10 cellular contexts compared by ENCODE assay signal in genomic region chr7:43784030-43785001, GRCh38. TPM values are rescaled to one million over a fixed set of nuclear protein-coding genes. Genes with fewer than 3 reads are reported as not detected.
DNase-seq lines count a peak whose midpoint lies in the region; ATAC-seq, FAIRE-seq and TF ChIP-seq lines count a peak whose summit lies in the region.
"Had no signal": no experiment of that assay in that cellular context is flagged by ENCODE, and none has a peak within 500 bp of the region (broad histone marks: within the 10 kb centered on the region; RNA-seq: fewer than 3 reads in every experiment).

No MANE protein-coding gene starts in this region.

- H4K20me1 ChIP-seq in GM12878 (ENCODE audit: control insufficient read depth, insufficient read depth): no peaks in the 10 kb centered on the region
- H4K20me1 ChIP-seq: BLaER1 had no signal

- no peak overlapping the region for H3K27ac Mint-ChIP-seq in activated naive CD4-positive, alpha-beta T cell treated with anti-CD3 and anti-CD28 coated beads for 36 hours
- H3K27ac Mint-ChIP-seq in activated naive CD4-positive, alpha-beta T cell treated with anti-CD3 and anti-CD28 coated beads, Interleukin-2, amount 10 ng/mL, durations not matched to agents 7 days and 5 days: no peak overlapping the region
- no peak overlapping the region for H3K27ac Mint-ChIP-seq in stimulated activated naive CD8-positive, alpha-beta T cell treated with anti-CD3 and anti-CD28 coated beads, Interleukin-15, amount 100 ng/mL, for 72 hours

- H3K4me1 ChIP-seq in GM12878 (ENCODE audit: control insufficient read depth, insufficient read depth, low read length): peaks cover 16% of the 10 kb centered on the region
- H3K4me1 ChIP-seq: BLaER1 had no signal

- no peak overlapping the region for H2AFZ ChIP-seq in GM12878 (ENCODE audit: control insufficient read depth, low read depth, low read length)

- no peaks in the 10 kb centered on the region for H3K9me3 ChIP-seq in GM12878 (replicated peaks; ENCODE audit: control insufficient read depth, insufficient read depth, low read length)

- SMC1A ChIA-PET in GM12878 (lab: Charles Lee; ENCODE audit: uncharacterized antibody, unreplicated experiment): interaction anchor here (0.7 to 4.9 kb wide), 25 partner anchors 13 to 329 kb away, joined by 3 to 37 read pairs (median 4); partner anchors contain the start of genes COA1 and STK17A

- H3K4me3 Mint-ChIP-seq in activated naive CD4-positive, alpha-beta T cell treated with anti-CD3 and anti-CD28 coated beads for 36 hours: no peak overlapping the region
- no peak overlapping the region for H3K4me3 Mint-ChIP-seq in activated naive CD4-positive, alpha-beta T cell treated with anti-CD3 and anti-CD28 coated beads, Interleukin-2, amount 10 ng/mL, durations not matched to agents 7 days and 5 days
- no peak overlapping the region for H3K4me3 Mint-ChIP-seq in stimulated activated naive CD8-positive, alpha-beta T cell treated with anti-CD3 and anti-CD28 coated beads, Interleukin-15, amount 100 ng/mL, for 72 hours

- WGBS in GM12878 (ENCODE audit: insufficient coverage, insufficient replicate concordance, low lambda C conversion rate, missing lambda C conversion rate): 12% methylated on average over 13 of the region's 13 CpGs

- H3K9ac ChIP-seq in GM12878 (ENCODE audit: control insufficient read depth, insufficient read depth, low read length): no peak overlapping the region
- H3K9ac ChIP-seq: BLaER1 had no signal

- H3K9me3 Mint-ChIP-seq in activated naive CD4-positive, alpha-beta T cell treated with anti-CD3 and anti-CD28 coated beads for 36 hours: no peaks in the 10 kb centered on the region
- H3K9me3 Mint-ChIP-seq in activated naive CD4-positive, alpha-beta T cell treated with anti-CD3 and anti-CD28 coated beads, Interleukin-2, amount 10 ng/mL, durations not matched to agents 7 days and 5 days: no peaks in the 10 kb centered on the region
- no peaks in the 10 kb centered on the region for H3K9me3 Mint-ChIP-seq in stimulated activated naive CD8-positive, alpha-beta T cell treated with anti-CD3 and anti-CD28 coated beads, Interleukin-15, amount 100 ng/mL, for 72 hours

- peaks cover 2% of the 10 kb centered on the region for H3K4me1 Mint-ChIP-seq in activated naive CD4-positive, alpha-beta T cell treated with anti-CD3 and anti-CD28 coated beads for 36 hours (ENCODE audit: low read depth)
- H3K4me1 Mint-ChIP-seq in activated naive CD4-positive, alpha-beta T cell treated with anti-CD3 and anti-CD28 coated beads, Interleukin-2, amount 10 ng/mL, durations not matched to agents 7 days and 5 days: no peaks in the 10 kb centered on the region
- H3K4me1 Mint-ChIP-seq in stimulated activated naive CD8-positive, alpha-beta T cell treated with anti-CD3 and anti-CD28 coated beads, Interleukin-15, amount 100 ng/mL, for 72 hours: peaks cover 12% of the 10 kb centered on the region

- peak overlapping the region; percentile 51 for H3K4me2 ChIP-seq in GM12878 (ENCODE audit: control insufficient read depth, insufficient read depth)
- H3K4me2 ChIP-seq: BLaER1 had no signal

- intact Hi-C loops in activated naive CD4-positive, alpha-beta T cell treated with anti-CD3 and anti-CD28 coated beads for 36 hours (cut with micrococcal nuclease): no loop called here
- intact Hi-C loops in GM12878 (cut with micrococcal nuclease; ENCODE audit: unreplicated experiment): loop anchor here (1.0 kb wide), 1 partner anchor 55 kb away; the partner anchor contains the start of gene COA1

- ATAC-seq in HG03095 (IDR thresholded peaks at IDR 0.05; ENCODE audit: unreplicated experiment): peak; percentile 85
- ATAC-seq in GM12878: peak; percentile 97
- ATAC-seq in stimulated activated naive CD8-positive, alpha-beta T cell treated with anti-CD3 and anti-CD28 coated beads, Interleukin-15, amount 100 ng/mL, for 72 hours: peak; percentile 81
- ATAC-seq in HG02970 (IDR thresholded peaks at IDR 0.05; ENCODE audit: low FRiP score, unreplicated experiment): no peak

- TF ChIP-seq RAD21 in GM12878 (IDR thresholded peaks at IDR 0.05; ENCODE audit: insufficient read depth, low read depth, low read length): no peak

- no peak for TF ChIP-seq EP300 in GM12878 (IDR thresholded peaks at IDR 0.05; ENCODE audit: borderline replicate concordance in 1 of 2, control insufficient read depth in 1 of 2, low read depth in 2 of 2, low read length in 2 of 2)

- in situ Hi-C loops in GM12878 (cut with MboI): no loop called here

- BruUV-seq in GM12878 (replicated peaks; lab: Mats Ljungman, UMichigan): no TSS peak

- POLR2A ChIA-PET in GM12878 (lab: Charles Lee): interaction anchor here (0.6 to 2.1 kb wide), 13 partner anchors 8 to 477 kb away, joined by 3 to 12 read pairs (median 4); partner anchors contain the start of genes COA1 and STK17A

- peak overlapping the region; percentile 56 for H3K27ac ChIP-seq in GM12878 (ENCODE audit: control insufficient read depth, insufficient read depth)
- H3K27ac ChIP-seq: BLaER1 had no signal

- FAIRE-seq in GM12878 (lab: Jason Lieb, UNC): peak; percentile 94
- FAIRE-seq: colon had no signal

- DNase-seq in activated naive CD4-positive, alpha-beta T cell treated with anti-CD3 and anti-CD28 coated beads for 36 hours: peak; percentile 26
- DNase-seq in activated naive CD4-positive, alpha-beta T cell treated with anti-CD3 and anti-CD28 coated beads, Interleukin-2, amount 10 ng/mL, durations not matched to agents 7 days and 5 days: no peak
- peak; percentile 82 for DNase-seq in GM12878 (ENCODE audit: low read depth, low spot score)
- peak; percentile 21 to 36 for DNase-seq in stimulated activated naive CD8-positive, alpha-beta T cell treated with anti-CD3 and anti-CD28 coated beads, Interleukin-15, amount 100 ng/mL, for 72 hours
- DNase-seq in NCI-H2227 treated with DMSO at 0.1 percent for 48 hours (lab: John Stamatoyannopoulos, UW): no peak
- no peak for DNase-seq in RKO (ENCODE audit: low spot score)

- TF ChIP-seq CTCF in GM12878 (IDR thresholded peaks at IDR 0.05 in 2 of 3, conservative IDR thresholded peaks at IDR 0.05 in 1 of 3; ENCODE audit: control insufficient read depth in 2 of 3, extremely low read depth in 1 of 3, insufficient read depth in 1 of 3, low read depth in 3 of 3, low read length in 3 of 3): no peak; a peak in 1 of 6 replicates

- TF ChIP-seq POLR2A in GM12878 (IDR thresholded peaks at IDR 0.05; ENCODE audit: low read depth, low read length): no peak

- CTCF ChIA-PET in activated naive CD4-positive, alpha-beta T cell treated with anti-CD3 and anti-CD28 coated beads for 36 hours (lab: Charles Lee): interaction anchor here (0.7 kb wide), 1 partner anchor 34 kb away, joined by 3 read pairs; no protein-coding TSS in a partner anchor
- CTCF ChIA-PET in activated naive CD4-positive, alpha-beta T cell treated with anti-CD3 and anti-CD28 coated beads, Interleukin-2, amount 10 ng/mL, durations not matched to agents 7 days and 5 days (lab: Charles Lee): no interaction called here
- CTCF ChIA-PET in GM12878 (lab: Yijun Ruan, JAX): interaction anchor here (0.8 to 5.4 kb wide), 20 partner anchors 15 to 202 kb away, joined by 3 to 36 read pairs (median 4); partner anchors contain the start of genes COA1 and STK17A

- peaks cover 4% of the 10 kb centered on the region for H3K36me3 Mint-ChIP-seq in activated naive CD4-positive, alpha-beta T cell treated with anti-CD3 and anti-CD28 coated beads for 36 hours (ENCODE audit: low read depth)
- H3K36me3 Mint-ChIP-seq in activated naive CD4-positive, alpha-beta T cell treated with anti-CD3 and anti-CD28 coated beads, Interleukin-2, amount 10 ng/mL, durations not matched to agents 7 days and 5 days: peaks cover 9% of the 10 kb centered on the region

- peaks cover 6 to 10% of the 10 kb centered on the region in 2 experiments; a peak in 3 of 4 replicates for H3K36me3 ChIP-seq in GM12878 (ENCODE audit: control insufficient read depth in 2 of 2, insufficient read depth in 2 of 2, low read length in 1 of 2)
- H3K36me3 ChIP-seq: BLaER1 had no signal

- H3K4me3 ChIP-seq in GM12878: peak overlapping the region; percentile 47
- H3K4me3 ChIP-seq: BLaER1 had no signal

- H3K27me3 Mint-ChIP-seq in activated naive CD4-positive, alpha-beta T cell treated with anti-CD3 and anti-CD28 coated beads for 36 hours (ENCODE audit: low read depth): no peaks in the 10 kb centered on the region
- no peaks in the 10 kb centered on the region for H3K27me3 Mint-ChIP-seq in activated naive CD4-positive, alpha-beta T cell treated with anti-CD3 and anti-CD28 coated beads, Interleukin-2, amount 10 ng/mL, durations not matched to agents 7 days and 5 days
- H3K27me3 Mint-ChIP-seq in stimulated activated naive CD8-positive, alpha-beta T cell treated with anti-CD3 and anti-CD28 coated beads, Interleukin-15, amount 100 ng/mL, for 72 hours: no peaks in the 10 kb centered on the region

- H3K27me3 ChIP-seq in GM12878 (replicated peaks in 1 of 2; ENCODE audit: control insufficient read depth in 2 of 2, insufficient read depth in 2 of 2, low read length in 1 of 2): no peaks in the 10 kb centered on the region
- H3K27me3 ChIP-seq: BLaER1 had no signal

- RAD21 ChIA-PET in GM12878 (lab: Charles Lee; ENCODE audit: unreplicated experiment): interaction anchor here (0.6 to 4.7 kb wide), 19 partner anchors 15 to 848 kb away, joined by 3 to 40 read pairs (median 5); partner anchors contain the start of genes BLVRA, COA1 and STK17A

- H3K79me2 ChIP-seq in GM12878 (ENCODE audit: control insufficient read depth, insufficient read depth, low read length): peaks cover 3% of the 10 kb centered on the region

RNA-seq across cellular contexts. Expression of gene BLVRA, which starts 25.8 kb away (rescaled TPM):
- total RNA-seq in activated naive CD4-positive, alpha-beta T cell treated with anti-CD3 and anti-CD28 coated beads for 36 hours: 10 to 100 TPM; 26.6 to 28.9 TPM
- 15.2 and 15.9 TPM in 2 replicates for total RNA-seq in GM12878 (2013; cell fraction: nucleolus; rRNA removed)
- total RNA-seq in GM12878 (2014; rRNA removed) (61.7 and 63.3 TPM in 2 replicates), GM12878 (2014; rRNA removed; fragmentation: Illumina TruSeq; extraction: Trizol) (66.5 and 67.9 TPM in 2 replicates), GM12878 (2021) (66.9 and 73.7 TPM in 2 replicates)
- polyA plus RNA-seq in GM12878 (2011; ENCODE audit: low read depth): 43.7 TPM
- polyA plus RNA-seq in GM12878 (2011; rRNA removed) (118 and 120 TPM in 2 replicates), GM12878 (2014; fragmentation: Illumina TruSeq; extraction: Trizol) (87.1 and 92.1 TPM in 2 replicates), GM12878 (2014; fragmentation: Nextera tagmentation; extraction: Ambion mirVana) (100 to 1,000 TPM; 187 to 198 TPM), GM12878 (2014; rRNA removed) (81.2 and 91.4 TPM in 2 replicates), GM12878 (2016; fragmentation: Nextera tagmentation; extraction: Ambion mirVana) (100 to 1,000 TPM; 113 TPM)
- polyA plus RNA-seq in GM12878 (2011; cell fraction: cytosol; rRNA removed): 96.3 and 97.6 TPM in 2 replicates
- 50.2 and 66.6 TPM in 2 replicates for polyA plus RNA-seq in GM12878 (2011; cell fraction: nucleus; rRNA removed)
- 53.4 and 58.5 TPM in 2 replicates for polyA plus RNA-seq in GM12878 (2012)
- 46.7 and 73.4 TPM in 2 replicates for polyA minus RNA-seq in GM12878 (2011; rRNA and poly(A)+ RNA removed)
- polyA minus RNA-seq in GM12878 (2011; cell fraction: cytosol; rRNA and poly(A)+ RNA removed): 17.5 and 29.0 TPM in 2 replicates
- 10.9 and 14.8 TPM in 2 replicates for polyA minus RNA-seq in GM12878 (2011; cell fraction: nucleus; rRNA and poly(A)+ RNA removed)

RNA-seq across cellular contexts. Expression of gene COA1, which starts 55.0 kb away (rescaled TPM):
- total RNA-seq in activated naive CD4-positive, alpha-beta T cell treated with anti-CD3 and anti-CD28 coated beads for 36 hours: 10 to 100 TPM; 85.9 to 87.2 TPM
- total RNA-seq in GM12878 (2013; cell fraction: nucleolus; rRNA removed): 530 and 536 TPM in 2 replicates
- total RNA-seq in GM12878 (2014; rRNA removed): 87.1 and 102 TPM in 2 replicates
- total RNA-seq in GM12878 (2014; rRNA removed; fragmentation: Illumina TruSeq; extraction: Trizol): 97.3 and 103 TPM in 2 replicates
- 83.1 and 84.9 TPM in 2 replicates for total RNA-seq in GM12878 (2021)
- 75.1 TPM for polyA plus RNA-seq in GM12878 (2011; ENCODE audit: low read depth)
- polyA plus RNA-seq in GM12878 (2011; rRNA removed): 109 and 117 TPM in 2 replicates
- polyA plus RNA-seq in GM12878 (2011; cell fraction: cytosol; rRNA removed): 98.4 and 113 TPM in 2 replicates
- polyA plus RNA-seq in GM12878 (2011; cell fraction: nucleus; rRNA removed): 98.0 and 106 TPM in 2 replicates
- 80.5 and 85.8 TPM in 2 replicates for polyA plus RNA-seq in GM12878 (2012)
- polyA plus RNA-seq in GM12878 (2014; fragmentation: Illumina TruSeq; extraction: Trizol): 122 and 171 TPM in 2 replicates
- polyA plus RNA-seq in GM12878 (2014; fragmentation: Nextera tagmentation; extraction: Ambion mirVana): 100 to 1,000 TPM; 218 to 258 TPM
- polyA plus RNA-seq in GM12878 (2014; rRNA removed): 105 and 126 TPM in 2 replicates
- polyA plus RNA-seq in GM12878 (2016; fragmentation: Nextera tagmentation; extraction: Ambion mirVana): 100 to 1,000 TPM; 104 to 106 TPM
- 141 and 202 TPM in 2 replicates for polyA minus RNA-seq in GM12878 (2011; rRNA and poly(A)+ RNA removed)
- 22.2 and 26.7 TPM in 2 replicates for polyA minus RNA-seq in GM12878 (2011; cell fraction: cytosol; rRNA and poly(A)+ RNA removed)
- 105 and 157 TPM in 2 replicates for polyA minus RNA-seq in GM12878 (2011; cell fraction: nucleus; rRNA and poly(A)+ RNA removed)

Comparison
In these comparisons a context has a peak if more than half of its experiments do, and no peak if none do; other contexts are left out.
1. DNase-seq: peak in activated naive CD4-positive, alpha-beta T cell treated with anti-CD3 and anti-CD28 coated beads for 36 hours (single experiment), GM12878 (single experiment) and stimulated activated naive CD8-positive, alpha-beta T cell treated with anti-CD3 and anti-CD28 coated beads, Interleukin-15, amount 100 ng/mL, for 72 hours (2 of 2); none in activated naive CD4-positive, alpha-beta T cell treated with anti-CD3 and anti-CD28 coated beads, Interleukin-2, amount 10 ng/mL, durations not matched to agents 7 days and 5 days (single experiment), NCI-H2227 treated with DMSO at 0.1 percent for 48 hours (single experiment) and RKO (single experiment).